18 cellular contexts compared by ENCODE assay signal in the genomic region with DNA sequence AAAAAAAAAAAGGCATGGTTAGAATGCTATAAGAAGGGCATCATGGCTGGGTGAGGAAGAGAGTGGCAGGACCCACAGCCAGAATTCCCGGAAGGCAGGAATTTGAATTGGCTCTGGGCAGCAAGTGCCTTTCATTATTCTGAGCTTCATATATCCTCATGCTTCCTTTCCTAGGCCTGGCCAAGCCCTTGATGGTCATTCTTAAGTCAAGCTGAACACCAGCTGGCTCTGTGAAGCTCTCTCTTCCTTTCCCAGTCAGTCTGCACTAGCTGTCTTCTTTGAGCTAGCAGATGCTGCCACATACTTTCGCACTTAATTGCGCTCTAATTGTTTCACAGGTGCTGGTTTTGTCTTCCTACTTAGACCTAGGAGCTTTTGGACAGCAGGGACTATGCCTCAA. TPM values are rescaled to one million over a fixed set of nuclear protein-coding genes. Genes with fewer than 3 reads are reported as not detected.
A peak's percentile ranks its signal among the peaks of the same experiment; 100 is the strongest.
DNase-seq lines count a peak whose midpoint lies in the region; ATAC-seq and TF ChIP-seq lines count a peak whose summit lies in the region.
"Had no signal": no experiment of that assay in that cellular context is flagged by ENCODE, and none has a peak within 500 bp of the region (broad histone marks: within the 10 kb centered on the region; RNA-seq: fewer than 3 reads in every experiment).

No MANE protein-coding gene starts in this region.

- no peak for ATAC-seq in CD4-positive, CD25-positive, alpha-beta regulatory T cell (ENCODE audit: low read depth in 2 of 2)
- no peak for ATAC-seq in GM21515 (IDR thresholded peaks at IDR 0.05; ENCODE audit: unreplicated experiment)
- ATAC-seq: stimulated activated naive CD8-positive, alpha-beta T cell treated with anti-CD3 and anti-CD28 coated beads, Interleukin-15, amount 100 ng/mL, for 72 hours had no signal

- H3K9me3 ChIP-seq in CD4-positive, CD25-positive, alpha-beta regulatory T cell (ENCODE audit: control insufficient read depth in 2 of 2, low read length in 2 of 2): no peaks in the 10 kb centered on the region
- no peaks in the 10 kb centered on the region for H3K9me3 ChIP-seq in prostate gland
- H3K9me3 ChIP-seq: HAP-1, upper lobe of left lung had no signal

- no peak overlapping the region for H3K27ac ChIP-seq in CD4-positive, CD25-positive, alpha-beta regulatory T cell (ENCODE audit: insufficient read depth, low read length, poor library complexity, severe bottlenecking)
- H3K27ac ChIP-seq in prostate gland: peak overlapping the region; percentile 49 to 65

- H3K27me3 ChIP-seq in CD4-positive, CD25-positive, alpha-beta regulatory T cell (ENCODE audit: control insufficient read depth, insufficient read depth, low read length): no peaks in the 10 kb centered on the region
- H3K27me3 ChIP-seq in prostate gland (replicated peaks; ENCODE audit: insufficient read depth): no peaks in the 10 kb centered on the region
- H3K27me3 ChIP-seq: upper lobe of left lung had no signal

- no peak for TF ChIP-seq CTCF in prostate gland (IDR thresholded peaks at IDR 0.05)

- peaks cover 4 to 36% (median 18%) of the 10 kb centered on the region in 4 donors for H3K4me1 Mint-ChIP-seq in CD4-positive, CD25-positive, alpha-beta regulatory T cell

- H3K9me3 Mint-ChIP-seq in CD4-positive, CD25-positive, alpha-beta regulatory T cell: no peaks in the 10 kb centered on the region
- H3K9me3 Mint-ChIP-seq: activated T-cell treated with anti-CD3 and anti-CD28 coated beads, Interleukin-2, amount 50 U/mL, for 24 hours; stimulated activated naive CD8-positive, alpha-beta T cell treated with anti-CD3 and anti-CD28 coated beads, Interleukin-15, amount 100 ng/mL, for 72 hours had no signal

- peak overlapping the region in 2 of 4 donors; percentile 2 to 11 for H3K4me3 Mint-ChIP-seq in CD4-positive, CD25-positive, alpha-beta regulatory T cell
- H3K4me3 Mint-ChIP-seq: activated T-cell treated with anti-CD3 and anti-CD28 coated beads, Interleukin-2, amount 50 U/mL, for 24 hours; stimulated activated naive CD8-positive, alpha-beta T cell treated with anti-CD3 and anti-CD28 coated beads, Interleukin-15, amount 100 ng/mL, for 72 hours had no signal

- H3K4me3 ChIP-seq in CD4-positive, CD25-positive, alpha-beta regulatory T cell (ENCODE audit: low read depth, low read length): peak overlapping the region; percentile 32
- no peak overlapping the region for H3K4me3 ChIP-seq in prostate gland
- H3K4me3 ChIP-seq: HAP-1 had no signal

- intact Hi-C loops in prostate gland (cut with DNase I): no loop called here

- H3K27ac Mint-ChIP-seq in CD4-positive, CD25-positive, alpha-beta regulatory T cell: peak overlapping the region in 2 of 3 donors; percentile 29 to 73
- H3K27ac Mint-ChIP-seq: activated T-cell treated with anti-CD3 and anti-CD28 coated beads, Interleukin-2, amount 50 U/mL, for 24 hours; stimulated activated naive CD8-positive, alpha-beta T cell treated with anti-CD3 and anti-CD28 coated beads, Interleukin-15, amount 100 ng/mL, for 72 hours had no signal

- H3K4me1 ChIP-seq in CD4-positive, CD25-positive, alpha-beta regulatory T cell (ENCODE audit: control insufficient read depth, insufficient read depth, low read length, poor library complexity, severe bottlenecking): peaks cover 25% of the 10 kb centered on the region
- H3K4me1 ChIP-seq in prostate gland (replicated peaks): peaks cover 8% of the 10 kb centered on the region

- H3K36me3 Mint-ChIP-seq in CD4-positive, CD25-positive, alpha-beta regulatory T cell: no peaks in the 10 kb centered on the region

- TF ChIP-seq POLR2A in prostate gland (IDR thresholded peaks at IDR 0.05): no peak

- H3K27me3 Mint-ChIP-seq in CD4-positive, CD25-positive, alpha-beta regulatory T cell: peaks cover 11% of the 10 kb centered on the region

- no peak for DNase-seq in CD4-positive, CD25-positive, alpha-beta regulatory T cell
- DNase-seq in NCI-H69 (lab: John Stamatoyannopoulos, UW): peak; percentile 22
- peak; percentile 19 for DNase-seq in fibroblast of peridontal ligament (ENCODE audit: extremely low read depth)
- DNase-seq in prostate gland (ENCODE audit: low spot score): no peak
- DNase-seq in DMS53 (lab: John Stamatoyannopoulos, UW): no peak
- DNase-seq in activated gamma-delta T cell treated with Interleukin-2 at 50 U/mL for 16 hours: no peak
- DNase-seq in activated naive CD4-positive, alpha-beta T cell (lab: John Stamatoyannopoulos, UW): no peak
- DNase-seq: activated naive CD4-positive, alpha-beta T cell treated with Interleukin-2 at 50 U/mL for 16 hours; activated T-cell treated with anti-CD3 and anti-CD28 coated beads, Interleukin-2, amount 50 U/mL, for 24 hours; MM.1S; NCI-H1436 treated with DMSO at 0.1 percent for 48 hours; nucleus accumbens; SIG-M5; stimulated activated naive CD8-positive, alpha-beta T cell treated with anti-CD3 and anti-CD28 coated beads, Interleukin-15, amount 100 ng/mL, for 72 hours; T-helper 1 cell; upper lobe of left lung had no signal

- WGBS in prostate gland: 94% methylated on average over 3 of the region's 3 CpGs

- H3K36me3 ChIP-seq in CD4-positive, CD25-positive, alpha-beta regulatory T cell (ENCODE audit: control insufficient read depth, insufficient read depth, low read length): no peaks in the 10 kb centered on the region
- H3K36me3 ChIP-seq in prostate gland: no peaks in the 10 kb centered on the region
- H3K36me3 ChIP-seq: HAP-1, upper lobe of left lung had no signal

RNA-seq across cellular contexts. Expression of a gene that starts 2.5 kb away (rescaled TPM):
- total RNA-seq in CD4-positive, CD25-positive, alpha-beta regulatory T cell: 0.84 TPM
- polyA plus RNA-seq in CD4-positive, CD25-positive, alpha-beta regulatory T cell: 1 to 10 TPM; 4.7 to 9.5 (median 6.2) TPM
- 10 to 100 TPM in 1 of 2 donors, 1 to 10 TPM in 1; 7.4 to 14.2 TPM for total RNA-seq in prostate gland

Comparison
In these comparisons a context has a peak if more than half of its experiments do, and no peak if none do; other contexts are left out.
1. DNase-seq: peak in NCI-H69 (single experiment) and fibroblast of peridontal ligament (single experiment); none in CD4-positive, CD25-positive, alpha-beta regulatory T cell (0 of 3), prostate gland (single experiment), DMS53 (single experiment), activated gamma-delta T cell treated with Interleukin-2 at 50 U/mL for 16 hours (single experiment) and activated naive CD4-positive, alpha-beta T cell (0 of 4).